22 cellular contexts compared by ENCODE assay signal in the genomic region with DNA sequence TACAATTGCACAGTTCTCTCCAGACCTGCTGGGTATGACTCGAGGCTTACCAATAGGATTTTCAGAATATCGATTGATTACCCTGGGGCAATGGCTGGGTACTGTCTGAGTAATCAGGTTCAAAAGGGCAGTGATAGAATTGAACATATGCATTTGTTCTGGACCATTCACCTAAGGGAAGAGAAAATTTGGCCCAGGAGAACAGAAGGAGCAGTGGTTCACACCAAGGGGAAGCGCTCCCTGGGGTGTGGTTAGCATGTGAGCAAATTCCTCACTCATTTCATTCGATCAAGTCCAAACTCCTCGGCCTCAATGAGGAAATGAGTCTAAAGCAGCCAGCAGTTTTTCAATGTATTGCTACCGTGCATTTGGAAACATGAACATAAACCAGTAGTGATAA. TPM values are rescaled to one million over a fixed set of nuclear protein-coding genes. Genes with fewer than 3 reads are reported as not detected.
DNase-seq lines count a peak whose midpoint lies in the region; ATAC-seq, FAIRE-seq and TF ChIP-seq lines count a peak whose summit lies in the region.
"Had no signal": no experiment of that assay in that cellular context is flagged by ENCODE, and none has a peak within 500 bp of the region (broad histone marks: within the 10 kb centered on the region; RNA-seq: fewer than 3 reads in every experiment).

No MANE protein-coding gene starts in this region.

- no peaks in the 10 kb centered on the region for H3K27me3 ChIP-seq in right atrium auricular region
- H3K27me3 ChIP-seq in bronchial epithelial cell (ENCODE audit: control insufficient read depth, insufficient read depth, low read length) = no peaks in the 10 kb centered on the region
- no peaks in the 10 kb centered on the region for H3K27me3 ChIP-seq in keratinocyte (ENCODE audit: control insufficient read depth, extremely low read depth, insufficient read depth, low read length)

- ATAC-seq in Right ventricle myocardium inferior = no peak
- ATAC-seq in GM21447 (IDR thresholded peaks at IDR 0.05; ENCODE audit: unreplicated experiment) = no peak
- ATAC-seq: A549 had no signal

- H3K9me1 ChIP-seq in keratinocyte (ENCODE audit: control insufficient read depth, extremely low read depth, insufficient read depth, low read length) = no peaks in the 10 kb centered on the region

- H3K9me3 ChIP-seq in right atrium auricular region = no peaks in the 10 kb centered on the region
- H3K9me3 ChIP-seq in keratinocyte (ENCODE audit: control insufficient read depth, low read depth, low read length) = no peaks in the 10 kb centered on the region
- H3K9me3 ChIP-seq: A549, Caco-2 had no signal

- H4K20me1 ChIP-seq in keratinocyte (ENCODE audit: control insufficient read depth, extremely low read depth, insufficient read depth, low read length) = no peaks in the 10 kb centered on the region

- H3K4me3 ChIP-seq in right atrium auricular region (no peak overlapping the region), bronchial epithelial cell (ENCODE audit: low read depth, low read length) (no peak overlapping the region), keratinocyte (ENCODE audit: control insufficient read depth in 2 of 3, extremely low read depth in 1 of 3, insufficient read depth in 2 of 3, low read depth in 1 of 3, low read length in 3 of 3) (no peak overlapping the region)
- H3K4me3 ChIP-seq: A549 had no signal

- no peak for TF ChIP-seq CTCF in right atrium auricular region (IDR thresholded peaks at IDR 0.05)
- no peak for TF ChIP-seq CTCF in bronchial epithelial cell (IDR thresholded peaks at IDR 0.05; ENCODE audit: insufficient read depth, low read length, severe bottlenecking)
- TF ChIP-seq CTCF in keratinocyte (optimal IDR thresholded peaks at IDR 0.05 in 1 of 3, IDR thresholded peaks at IDR 0.05 in 1 of 3, conservative IDR thresholded peaks at IDR 0.05 in 1 of 3; ENCODE audit: extremely low read depth in 1 of 3, insufficient read depth in 2 of 3, low read length in 3 of 3) = no peak
- TF ChIP-seq CTCF in mesothelial cell of epicardium (IDR thresholded peaks at IDR 0.05; ENCODE audit: unreplicated experiment) = no peak

- H3K4me1 ChIP-seq in right atrium auricular region (no peaks in the 10 kb centered on the region), keratinocyte (ENCODE audit: control insufficient read depth, extremely low read depth, insufficient read depth, low read length) (peaks cover 11% of the 10 kb centered on the region)
- H3K4me1 ChIP-seq: A549 had no signal

- H3K79me2 ChIP-seq in keratinocyte (ENCODE audit: control insufficient read depth, insufficient read depth, low read length) = no peaks in the 10 kb centered on the region

- FAIRE-seq in bronchial epithelial cell (lab: Jason Lieb, UNC) (no peak), keratinocyte (lab: Jason Lieb, UNC) (peak; percentile 78)
- FAIRE-seq: A549, GM19239 had no signal

- no peaks in the 10 kb centered on the region for H3K9me3 Mint-ChIP-seq in mesothelial cell of epicardium
- H3K9me3 Mint-ChIP-seq: CD4-positive, alpha-beta T cell had no signal

- H3K27ac Mint-ChIP-seq in mesothelial cell of epicardium = no peak overlapping the region
- H3K27ac Mint-ChIP-seq: CD4-positive, alpha-beta T cell; IgD-negative memory B cell had no signal

- peaks cover 3% of the 10 kb centered on the region for H3K4me1 Mint-ChIP-seq in mesothelial cell of epicardium
- H3K4me1 Mint-ChIP-seq: IgD-negative memory B cell had no signal

- peak overlapping the region; percentile 4 for H3K4me2 ChIP-seq in keratinocyte (ENCODE audit: control insufficient read depth, extremely low read depth, insufficient read depth, low read depth, low read length)
- H3K4me2 ChIP-seq: A549 had no signal

- no peaks in the 10 kb centered on the region for H3K27me3 Mint-ChIP-seq in mesothelial cell of epicardium (ENCODE audit: low read depth)

- H3K36me3 Mint-ChIP-seq in mesothelial cell of epicardium = no peaks in the 10 kb centered on the region

- intact Hi-C loops in Right ventricle myocardium inferior (cut with DNase I) = no loop called here

- no peak overlapping the region for H3K27ac ChIP-seq in right atrium auricular region
- H3K27ac ChIP-seq in keratinocyte (ENCODE audit: control insufficient read depth, insufficient read depth, low read length) = no peak overlapping the region
- H3K27ac ChIP-seq: A549 had no signal

- dilution Hi-C loops in keratinocyte (cut with MboI; ENCODE audit: extremely low pct_ligation_motif_present, low sequenced_read_pairs) = no loop called here

- no peak overlapping the region for H2AFZ ChIP-seq in keratinocyte (ENCODE audit: control insufficient read depth, low read length)

- no peak overlapping the region for H3K9ac ChIP-seq in keratinocyte (ENCODE audit: control insufficient read depth, extremely low read depth, insufficient read depth, low read length)

- DNase-seq in right atrium auricular region (ENCODE audit: low spot score) (peak; percentile 9), Right ventricle myocardium inferior (ENCODE audit: missing footprints) (no peak), bronchial epithelial cell (ENCODE audit: low read depth) (peak; percentile 63), keratinocyte (ENCODE audit: low read depth, low spot score) (no peak), mesothelial cell of epicardium (ENCODE audit: low spot score in 2 of 2, unreplicated experiment in 2 of 2) (no peak), NCI-H748 treated with DMSO at 0.1 percent for 48 hours (lab: John Stamatoyannopoulos, UW) (no peak), T-helper 2 cell (no peak)
- DNase-seq: Caco-2; CD4-positive, alpha-beta T cell; DMS153; GDM1; GOT3; Karpas-422; NCI-H1105; NCI-H2081; NCI-H446 treated with DMSO at 0.1 percent for 48 hours; NCI-H69 had no signal

- no peak overlapping the region for H3K4me3 Mint-ChIP-seq in mesothelial cell of epicardium
- H3K4me3 Mint-ChIP-seq: CD4-positive, alpha-beta T cell; IgD-negative memory B cell had no signal

- H3K36me3 ChIP-seq in right atrium auricular region (no peaks in the 10 kb centered on the region), bronchial epithelial cell (ENCODE audit: control insufficient read depth, insufficient read depth, low read length) (no peaks in the 10 kb centered on the region), keratinocyte (ENCODE audit: control insufficient read depth in 2 of 2, extremely low read depth in 1 of 2, insufficient read depth in 2 of 2, low read length in 2 of 2) (no peaks in the 10 kb centered on the region)

RNA-seq across cellular contexts. Expression of a gene that starts 55.6 kb away (rescaled TPM):
- 10 to 100 TPM in 1 of 2 donors, 1 to 10 TPM in 1; 2.5 to 12.8 TPM for total RNA-seq in right atrium auricular region
- total RNA-seq in Right ventricle myocardium inferior = 5.4 TPM
- total RNA-seq in bronchial epithelial cell = under 0.01 and 0.53 TPM in 2 replicates
- 0.75 to 1.8 TPM (median 1.2 TPM) in 3 replicates for polyA plus RNA-seq in keratinocyte
- polyA plus RNA-seq in keratinocyte (2011; ENCODE audit: low read depth) = 4.3 TPM
- polyA plus RNA-seq in keratinocyte (2011; cell fraction: cytosol; rRNA removed) = 0.45 and 0.74 TPM in 2 replicates
- polyA plus RNA-seq in keratinocyte (2011; cell fraction: nucleus; rRNA removed) = 5.3 and 5.9 TPM in 2 replicates
- polyA plus RNA-seq in keratinocyte (2012; ENCODE audit: low replicate concordance) = 1.3 and 6.0 TPM in 2 replicates
- polyA minus RNA-seq in keratinocyte = 1.1 to 2.4 TPM (median 1.4 TPM) in 3 replicates
- polyA minus RNA-seq in keratinocyte (2011; cell fraction: cytosol; rRNA and poly(A)+ RNA removed) = 1.2 TPM
- polyA minus RNA-seq in keratinocyte (2011; cell fraction: nucleus; rRNA and poly(A)+ RNA removed) = 3.3 and 3.5 TPM in 2 replicates
- total RNA-seq in mesothelial cell of epicardium = 1,290 to 1,322 TPM (median 1,292 TPM) in 3 replicates
- total RNA-seq: OCI-LY7 had no signal
- polyA plus RNA-seq: IgD-negative memory B cell had no signal

Comparison
In these comparisons a context has a peak if more than half of its experiments do, and no peak if none do; other contexts are left out.
1. DNase-seq: peak in right atrium auricular region (single experiment) and bronchial epithelial cell (single experiment); none in Right ventricle myocardium inferior (single experiment), keratinocyte (single experiment), mesothelial cell of epicardium (0 of 2), NCI-H748 treated with DMSO at 0.1 percent for 48 hours (single experiment) and T-helper 2 cell (0 of 5).
2. RNA of a gene that starts 55.6 kb away (total RNA-seq): 1,290 to 1,322 TPM in mesothelial cell of epicardium; 2.5 to 12.8 TPM in right atrium auricular region, 5.4 TPM in Right ventricle myocardium inferior (single experiment) and under 0.01 to 0.53 TPM in bronchial epithelial cell; every median in the first group is over 10 times any median in the second.